8 cellular contexts compared by ENCODE assay signal in genomic region chr9:19408316-19408692, GRCh38. TPM values are rescaled to one million over a fixed set of nuclear protein-coding genes. Genes with fewer than 3 reads are reported as not detected.
DNase-seq lines count a peak whose midpoint lies in the region; ATAC-seq and TF ChIP-seq lines count a peak whose summit lies in the region.

No MANE protein-coding gene starts in this region.

- BruUV-seq in Panc1 (replicated peaks; lab: Mats Ljungman, UMichigan): no TSS peak

- peak overlapping the region; percentile 89 for H3K9ac ChIP-seq in mucosa of stomach (ENCODE audit: low read length)

- in situ Hi-C loops in Panc1 (cut with HindIII; ENCODE audit: low pct_unique_long_range_greater_than_20kb, low sequenced_read_pairs): no loop called here

- H3K4me3 ChIP-seq in Panc1 (ENCODE audit: low read depth in 2 of 2, low read length in 2 of 2) (peak overlapping the region; percentile 60 to 64), ectodermal cell (ENCODE audit: insufficient read depth, low read depth, low read length) (peak overlapping the region; percentile 70), mucosa of stomach (ENCODE audit: low read length) (peak overlapping the region; percentile 92)

- 48 to 53% methylated on average over 20 of the region's 20 CpGs for WGBS in ectodermal cell, 2 experiments

- TF ChIP-seq CTCF in CD4-positive, alpha-beta T cell (IDR thresholded peaks at IDR 0.05): no peak
- no peak for TF ChIP-seq CTCF in Panc1 (IDR thresholded peaks at IDR 0.05)

- CTCF ChIA-PET in CD4-positive, alpha-beta T cell (lab: Charles Lee): interaction anchor here (1.1 kb wide), 2 partner anchors 12 to 359 kb away, joined by 3 read pairs; partner anchors contain the start of gene RRAGA
- CTCF ChIA-PET in Panc1 (lab: Charles Lee): no interaction called here

- H3K27ac ChIP-seq in CD4-positive, alpha-beta T cell (ENCODE audit: low read depth, low read length): no peak overlapping the region
- H3K27ac ChIP-seq in Panc1 (ENCODE audit: low read length) (no peak overlapping the region), ectodermal cell (ENCODE audit: insufficient read depth, low read depth, low read length, poor library complexity, severe bottlenecking) (no peak overlapping the region)

- no peaks in the 10 kb centered on the region for H3K36me3 Mint-ChIP-seq in CD4-positive, alpha-beta T cell (ENCODE audit: low read depth)

- H3K4me3 Mint-ChIP-seq in CD4-positive, alpha-beta T cell: peak overlapping the region; percentile 95

- H3K27me3 ChIP-seq in CD4-positive, alpha-beta T cell (ENCODE audit: control insufficient read depth, insufficient read depth, low read length): no peaks in the 10 kb centered on the region
- H3K27me3 ChIP-seq in Panc1 (ENCODE audit: control insufficient read depth, insufficient read depth, low read length): no peaks in the 10 kb centered on the region
- H3K27me3 ChIP-seq in ectodermal cell (ENCODE audit: control insufficient read depth, insufficient read depth, low read length, poor library complexity, severe bottlenecking): no peaks in the 10 kb centered on the region
- H3K27me3 ChIP-seq in mucosa of stomach (ENCODE audit: control insufficient read depth, insufficient read depth, low read length): no peaks in the 10 kb centered on the region

- ATAC-seq in CD4-positive, alpha-beta T cell (ENCODE audit: poor library complexity): no peak
- ATAC-seq in GM21723 (IDR thresholded peaks at IDR 0.05; ENCODE audit: unreplicated experiment): peak; percentile 16
- peak; percentile 58 for ATAC-seq in Panc1

- no peaks in the 10 kb centered on the region for H3K4me1 ChIP-seq in Panc1 (ENCODE audit: control insufficient read depth, insufficient read depth, low read length)
- H3K4me1 ChIP-seq in ectodermal cell (ENCODE audit: control insufficient read depth, insufficient read depth, low read length): peaks cover 5% of the 10 kb centered on the region
- H3K4me1 ChIP-seq in mucosa of stomach (ENCODE audit: control insufficient read depth, insufficient read depth, low read length): peaks cover 43% of the 10 kb centered on the region

- H3K27ac Mint-ChIP-seq in CD4-positive, alpha-beta T cell: peak overlapping the region; percentile 66

- no peaks in the 10 kb centered on the region for H3K9me3 ChIP-seq in CD4-positive, alpha-beta T cell (ENCODE audit: control insufficient read depth, low read length)
- no peaks in the 10 kb centered on the region for H3K9me3 ChIP-seq in Panc1 (ENCODE audit: control insufficient read depth, insufficient read depth, low read depth, low read length)
- H3K9me3 ChIP-seq in ectodermal cell (ENCODE audit: control insufficient read depth, low read length): no peaks in the 10 kb centered on the region
- no peaks in the 10 kb centered on the region for H3K9me3 ChIP-seq in mucosa of stomach (ENCODE audit: control insufficient read depth, low read length)

- peaks cover 27% of the 10 kb centered on the region for H3K4me1 Mint-ChIP-seq in CD4-positive, alpha-beta T cell (ENCODE audit: low read depth)

- no peaks in the 10 kb centered on the region for H3K27me3 Mint-ChIP-seq in CD4-positive, alpha-beta T cell

- DNase-seq in CD4-positive, alpha-beta T cell: peak in 1 of 10 experiments; percentile 7
- DNase-seq in Panc1 (ENCODE audit: low read depth, low spot score) (no peak), cerebellar nuclear complex (lab: John Stamatoyannopoulos, UW) (no peak), ecto neural progenitor cell (ENCODE audit: low spot score) (no peak), NCI-H524 (lab: John Stamatoyannopoulos, UW) (no peak)

- intact Hi-C loops in CD4-positive, alpha-beta T cell (cut with DNase I, micrococcal nuclease): loop anchor here (1.0 kb wide), 1 partner anchor 28 kb away; the partner anchor contains the start of gene RPS6 (in 2 of the 2)
- intact Hi-C loops in Panc1 (cut with micrococcal nuclease; ENCODE audit: unreplicated experiment): no loop called here

- no peaks in the 10 kb centered on the region for H3K36me3 ChIP-seq in Panc1 (ENCODE audit: control insufficient read depth, insufficient read depth, low read length)
- H3K36me3 ChIP-seq in ectodermal cell (ENCODE audit: control insufficient read depth, insufficient read depth, low read length): no peaks in the 10 kb centered on the region
- no peaks in the 10 kb centered on the region for H3K36me3 ChIP-seq in mucosa of stomach (ENCODE audit: control insufficient read depth, insufficient read depth, low read length)

- POLR2A ChIA-PET in CD4-positive, alpha-beta T cell (lab: Charles Lee): interaction anchor here (3.4 kb wide), 1 partner anchor 29 kb away, joined by 32 read pairs; the partner anchor contains the start of gene RPS6
- POLR2A ChIA-PET in Panc1 (lab: Charles Lee): no interaction called here

- peaks cover 2% of the 10 kb centered on the region for H3K9me3 Mint-ChIP-seq in CD4-positive, alpha-beta T cell

RNA-seq across cellular contexts. Expression of gene ACER2, which starts 0.5 kb away (rescaled TPM):
- total RNA-seq in CD4-positive, alpha-beta T cell: 1 to 10 TPM; 1.2 to 1.4 TPM
- total RNA-seq in Panc1 (2021; ENCODE audit: unreplicated experiment): 1.3 TPM
- polyA plus RNA-seq in Panc1 (2012; ENCODE audit: insufficient read length): 0.48 TPM
- polyA plus RNA-seq in ectodermal cell (2013, experiment 1 of 4): 5.1 TPM
- 6.6 TPM for polyA plus RNA-seq in ectodermal cell (2013, experiment 2 of 4)
- polyA plus RNA-seq in ectodermal cell (2013, experiment 3 of 4): 4.8 TPM
- polyA plus RNA-seq in ectodermal cell (2013, experiment 4 of 4): 6.5 TPM

RNA-seq across cellular contexts. Expression of gene RPS6, which starts 28.3 kb away (rescaled TPM):
- total RNA-seq in CD4-positive, alpha-beta T cell: 1,000 to 10,000 TPM; 4,429 to 4,520 TPM
- total RNA-seq in Panc1 (2021; ENCODE audit: unreplicated experiment): 486 TPM
- polyA plus RNA-seq in Panc1 (2012; ENCODE audit: insufficient read length): 542 TPM
- polyA plus RNA-seq in ectodermal cell (2013, experiment 1 of 4): 3,028 TPM
- 2,838 TPM for polyA plus RNA-seq in ectodermal cell (2013, experiment 2 of 4)
- polyA plus RNA-seq in ectodermal cell (2013, experiment 3 of 4): 2,631 TPM
- polyA plus RNA-seq in ectodermal cell (2013, experiment 4 of 4): 2,931 TPM
